12 cellular contexts compared by ENCODE assay signal in the genomic region with DNA sequence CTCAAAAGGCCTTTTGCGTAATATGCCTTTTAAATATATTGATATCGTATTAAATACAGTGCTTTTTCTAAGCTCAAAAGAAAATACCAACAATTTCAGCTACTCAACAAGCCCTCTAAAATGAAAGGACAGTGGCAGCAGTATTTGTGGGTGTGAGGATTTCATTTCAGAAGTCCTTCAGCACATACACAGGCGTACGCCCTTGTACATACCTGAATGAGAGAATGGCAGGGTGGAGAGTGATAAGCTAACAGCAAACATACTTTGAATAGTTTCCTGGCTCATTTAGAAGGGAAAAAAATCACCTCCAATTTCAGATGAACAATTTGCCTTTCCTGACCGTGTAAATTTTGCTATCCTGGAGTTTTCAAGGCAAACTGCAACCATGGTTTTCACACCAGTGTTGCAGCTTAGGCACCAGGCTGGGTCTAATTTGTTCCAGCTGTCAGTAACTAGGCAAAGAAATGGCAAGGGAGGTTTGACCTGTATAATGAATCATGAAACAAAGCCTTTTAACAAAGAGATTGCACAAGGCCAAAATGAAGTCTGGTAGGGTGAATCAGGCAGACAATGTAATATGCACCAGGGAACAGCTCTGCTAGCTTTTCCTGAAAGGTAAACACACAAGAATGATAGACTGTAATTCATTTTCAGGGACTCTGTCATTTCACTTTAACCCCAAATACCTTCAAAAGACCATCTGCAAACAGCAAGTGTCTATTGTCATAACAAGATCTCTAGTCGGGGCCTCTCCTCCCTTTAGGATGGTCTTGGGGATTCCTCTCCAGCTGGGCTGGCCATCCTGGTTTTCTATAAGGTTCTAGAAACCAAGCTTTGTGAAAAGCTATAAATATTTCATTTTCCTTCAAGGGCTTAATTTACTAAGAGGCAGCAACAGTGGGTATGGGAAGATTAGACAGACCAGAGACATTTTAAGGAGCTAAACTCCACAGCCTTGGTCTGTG. TPM values are rescaled to one million over a fixed set of nuclear protein-coding genes. Genes with fewer than 3 reads are reported as not detected.
DNase-seq lines count a peak whose midpoint lies in the region; ATAC-seq and TF ChIP-seq lines count a peak whose summit lies in the region.
"Had no signal": no experiment of that assay in that cellular context is flagged by ENCODE, and none has a peak within 500 bp of the region (broad histone marks: within the 10 kb centered on the region; RNA-seq: fewer than 3 reads in every experiment).

No MANE protein-coding gene starts in this region.

- DNase-seq in GM23248 (peak; percentile 95), NCI-H226 (peak; percentile 87), esophagus squamous epithelium (lab: John Stamatoyannopoulos, UW) (no peak), prostate gland (ENCODE audit: low spot score) (peak; percentile 8), cerebellum (ENCODE audit: low spot score) (no peak), NCI-H82 (lab: John Stamatoyannopoulos, UW) (no peak)
- no peak for DNase-seq in activated CD8-positive, alpha-beta memory T cell treated with anti-CD3 and anti-CD28 coated beads for 24 hours
- DNase-seq: activated CD4-positive, alpha-beta T cell treated with anti-CD3 and anti-CD28 coated beads, Interleukin-2, amount 50 U/mL, for 4 hours; GF-D8; NCI-H1092; sigmoid colon had no signal

- intact Hi-C loops in esophagus squamous epithelium (cut with DNase I) = no loop called here
- intact Hi-C loops in prostate gland (cut with DNase I) = no loop called here

- no peaks in the 10 kb centered on the region for H3K9me2 ChIP-seq in GM23248 (ENCODE audit: insufficient read depth)

- H2AFZ ChIP-seq in GM23248 = no peak overlapping the region

- no peaks in the 10 kb centered on the region for H3K79me2 ChIP-seq in GM23248 (ENCODE audit: insufficient read depth)

- H3K4me3 ChIP-seq in GM23248 = no peak overlapping the region
- H3K4me3 ChIP-seq in esophagus squamous epithelium = no peak overlapping the region
- no peak overlapping the region for H3K4me3 ChIP-seq in prostate gland
- H3K4me3 ChIP-seq: sigmoid colon had no signal

- no peak for TF ChIP-seq POLR2A in esophagus squamous epithelium (IDR thresholded peaks at IDR 0.05)
- TF ChIP-seq POLR2A in prostate gland (IDR thresholded peaks at IDR 0.05) = no peak

- H3K9me3 ChIP-seq in GM23248 (ENCODE audit: low read depth) (no peaks in the 10 kb centered on the region), esophagus squamous epithelium (no peaks in the 10 kb centered on the region), prostate gland (no peaks in the 10 kb centered on the region)
- H3K9me3 ChIP-seq: sigmoid colon had no signal

- peak overlapping the region; percentile 1; the same call in 1 of the 2 replicates for H3K9ac ChIP-seq in GM23248

- H3K27ac ChIP-seq in GM23248 = peak overlapping the region; percentile 42
- peak overlapping the region; percentile 34 to 77 (median 60) for H3K27ac ChIP-seq in esophagus squamous epithelium
- no peak overlapping the region for H3K27ac ChIP-seq in prostate gland
- H3K27ac ChIP-seq: sigmoid colon had no signal

- in situ Hi-C loops in GM23248 (cut with MboI) = no loop called here

- peaks cover 24% of the 10 kb centered on the region for H3F3A ChIP-seq in GM23248 (ENCODE audit: insufficient read depth)

- H3K27me3 ChIP-seq in GM23248 (replicated peaks; ENCODE audit: insufficient read depth) = no peaks in the 10 kb centered on the region
- no peaks in the 10 kb centered on the region for H3K27me3 ChIP-seq in esophagus squamous epithelium
- H3K27me3 ChIP-seq in prostate gland (replicated peaks; ENCODE audit: insufficient read depth) = no peaks in the 10 kb centered on the region
- H3K27me3 ChIP-seq: sigmoid colon had no signal

- TF ChIP-seq CTCF in esophagus squamous epithelium (IDR thresholded peaks at IDR 0.05) (no peak), prostate gland (IDR thresholded peaks at IDR 0.05) (no peak)

- H4K20me1 ChIP-seq in GM23248 (ENCODE audit: insufficient read depth) = no peaks in the 10 kb centered on the region

- H3K36me3 ChIP-seq in GM23248 (ENCODE audit: low read depth) (no peaks in the 10 kb centered on the region), esophagus squamous epithelium (peaks cover 0 to 8% (median 0%) of the 10 kb centered on the region in 3 donors), prostate gland (no peaks in the 10 kb centered on the region)
- H3K36me3 ChIP-seq: sigmoid colon had no signal

- 76 to 81% methylated on average over 6 of the region's 6 CpGs for WGBS in GM23248 (ENCODE audit: low coverage in 1 of 2, low lambda C conversion rate in 2 of 2, missing lambda C conversion rate in 2 of 2), 2 experiments
- whole genome bisulfite sequencing in esophagus squamous epithelium, 2 donors = 63 to 65% methylated on average over 6 of the region's 6 CpGs
- 65% methylated on average over 6 of the region's 6 CpGs for WGBS in prostate gland

- peak overlapping the region; percentile 52 for H3K4me2 ChIP-seq in GM23248 (ENCODE audit: unreplicated experiment)

- H3K4me1 ChIP-seq in GM23248 (ENCODE audit: insufficient read depth) (peaks cover 15% of the 10 kb centered on the region), esophagus squamous epithelium (peaks cover 0 to 47% (median 16%) of the 10 kb centered on the region in 3 donors), prostate gland (replicated peaks) (no peaks in the 10 kb centered on the region)
- H3K4me1 ChIP-seq: sigmoid colon had no signal

- no peak for ATAC-seq in HG03342 (IDR thresholded peaks at IDR 0.05; ENCODE audit: unreplicated experiment)

RNA-seq across cellular contexts. Expression of a gene that starts 11.5 kb away (rescaled TPM):
- 8.9 and 9.2 TPM in 2 replicates for total RNA-seq in GM23248 (2014; rRNA removed; shearing (Covaris generic))
- polyA plus RNA-seq in GM23248 (2016; fragmentation: Nextera tagmentation; extraction: Ambion mirVana) = 8.0 and 8.9 TPM in 2 replicates
- 10 to 100 TPM in 2 of 4 donors, 1 to 10 TPM in 2; 2.9 to 10.8 (median 9.2) TPM for total RNA-seq in esophagus squamous epithelium
- total RNA-seq in prostate gland = 1 to 10 TPM; 5.6 to 8.5 TPM
- 9.5 TPM for total RNA-seq in cerebellum

RNA-seq across cellular contexts. Expression of a gene that starts 38.0 kb away (rescaled TPM):
- 1.9 and 3.5 TPM in 2 replicates for total RNA-seq in GM23248 (2014; rRNA removed; shearing (Covaris generic))
- 0.46 and 0.93 TPM in 2 replicates for polyA plus RNA-seq in GM23248 (2016; fragmentation: Nextera tagmentation; extraction: Ambion mirVana)
- total RNA-seq in esophagus squamous epithelium (10 to 100 TPM; 28.7 to 81.3 (median 44.8) TPM), prostate gland (10 to 100 TPM; 31.3 to 35.9 TPM), cerebellum (4.9 TPM)

Comparison
In these comparisons a context has a peak if more than half of its experiments do, and no peak if none do; other contexts are left out.
1. DNase-seq: peak in GM23248 (single experiment), NCI-H226 (single experiment) and prostate gland (single experiment); none in esophagus squamous epithelium (single experiment), cerebellum (single experiment), NCI-H82 (single experiment) and activated CD8-positive, alpha-beta memory T cell treated with anti-CD3 and anti-CD28 coated beads for 24 hours (single experiment).
2. H3K27ac ChIP-seq: peak in GM23248 (single experiment) and esophagus squamous epithelium (4 of 4); none in prostate gland (0 of 2).